Comparison of ENCODE assay signal across 8 cellular contexts in the genomic region with DNA sequence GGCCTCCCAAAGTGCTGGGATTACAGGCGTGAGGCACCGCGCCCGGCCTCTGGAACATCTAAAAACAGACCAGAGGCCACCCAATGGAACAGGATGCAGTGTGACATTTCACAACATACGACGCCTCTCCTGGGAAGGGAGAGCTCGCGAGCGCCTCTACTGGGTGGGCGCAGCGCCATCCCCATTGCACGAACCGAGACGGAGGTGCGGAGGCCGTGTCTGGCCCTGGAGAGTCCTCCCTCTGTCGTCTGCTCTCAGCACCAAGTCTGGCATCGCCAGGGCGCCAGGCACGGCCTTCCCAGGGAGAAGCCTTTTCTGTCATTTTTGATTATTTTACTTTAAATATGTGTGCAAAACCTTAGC. TPM values are rescaled to one million over a fixed set of nuclear protein-coding genes. Genes with fewer than 3 reads are reported as not detected.
DNase-seq lines count a peak whose midpoint lies in the region; ATAC-seq and TF ChIP-seq lines count a peak whose summit lies in the region.

No MANE protein-coding gene starts in this region.

- H3K27ac Mint-ChIP-seq in Calu3 (ENCODE audit: unreplicated experiment): no peak overlapping the region

- no peaks in the 10 kb centered on the region for H3K27me3 Mint-ChIP-seq in Calu3 (ENCODE audit: unreplicated experiment)

- peaks cover 49% of the 10 kb centered on the region for H3K4me1 Mint-ChIP-seq in Calu3 (ENCODE audit: low read depth, unreplicated experiment)

- CTCF ChIA-PET in Calu3 (lab: Charles Lee): interaction anchor here (0.8 to 1.6 kb wide), 2 partner anchors 136 to 398 kb away, joined by 4 read pairs; no protein-coding TSS in a partner anchor

- peak overlapping the region; percentile 86 for H3K4me3 Mint-ChIP-seq in Calu3 (ENCODE audit: low read depth, unreplicated experiment)

- no peak overlapping the region for H3K27ac ChIP-seq in HUES64 (ENCODE audit: low read depth, low read length)
- H3K27ac ChIP-seq in aorta (ENCODE audit: low read depth in 1 of 2, low read length in 2 of 2): no peak overlapping the region

- H3K36me3 Mint-ChIP-seq in Calu3 (ENCODE audit: insufficient read depth, unreplicated experiment): peaks cover 21% of the 10 kb centered on the region

- H3K36me3 ChIP-seq in HUES64 (ENCODE audit: insufficient read depth, low read length) (no peaks in the 10 kb centered on the region), adipocyte (ENCODE audit: control insufficient read depth, insufficient read depth, low read length, severe bottlenecking) (no peaks in the 10 kb centered on the region), kidney epithelial cell (ENCODE audit: control insufficient read depth, insufficient read depth, low read length) (no peaks in the 10 kb centered on the region), aorta (ENCODE audit: control insufficient read depth in 1 of 2, insufficient read depth in 2 of 2, low read length in 1 of 2) (no peaks in the 10 kb centered on the region)

- WGBS in HUES64: 51% methylated on average over 20 of the region's 20 CpGs
- WGBS in aorta, 2 donors: 8 to 12% methylated on average over 20 of the region's 20 CpGs

- peak; percentile 55 for ATAC-seq in aorta (ENCODE audit: low FRiP score)
- ATAC-seq in GM18858 (IDR thresholded peaks at IDR 0.05; ENCODE audit: unreplicated experiment): no peak
- no peak for ATAC-seq in GM19455 (IDR thresholded peaks at IDR 0.05; ENCODE audit: unreplicated experiment)

- peaks cover 89% of the 10 kb centered on the region for H3K27me3 ChIP-seq in HUES64 (ENCODE audit: insufficient read depth, low read length)
- peaks cover 36% of the 10 kb centered on the region for H3K27me3 ChIP-seq in adipocyte (replicated peaks; ENCODE audit: control insufficient read depth, insufficient read depth, low read length)
- H3K27me3 ChIP-seq in kidney epithelial cell (ENCODE audit: control insufficient read depth, insufficient read depth, low read length): peaks cover 27% of the 10 kb centered on the region
- H3K27me3 ChIP-seq in aorta (ENCODE audit: control insufficient read depth in 1 of 2, insufficient read depth in 2 of 2, low read length in 1 of 2): no peaks in the 10 kb centered on the region

- TF ChIP-seq CTCF in Calu3 (IDR thresholded peaks at IDR 0.05; ENCODE audit: unreplicated experiment): no peak
- peak; percentile 50 for TF ChIP-seq CTCF in kidney epithelial cell (IDR thresholded peaks at IDR 0.05; ENCODE audit: insufficient read depth, low read length, poor library complexity, severe bottlenecking)

- H3K4me1 ChIP-seq in HUES64 (ENCODE audit: insufficient read depth, low read length) (peaks cover 35% of the 10 kb centered on the region), adipocyte (ENCODE audit: control insufficient read depth, insufficient read depth, low read length) (peaks cover 14% of the 10 kb centered on the region), aorta (ENCODE audit: control insufficient read depth in 1 of 2, insufficient read depth in 2 of 2, low read length in 2 of 2) (no peaks in the 10 kb centered on the region)

- DNase-seq in Calu3 (no peak), adipocyte (ENCODE audit: low read depth) (peak; percentile 33), kidney epithelial cell (ENCODE audit: low read depth) (no peak), aorta (peak in 1 of 2 donors; percentile 81), hypothalamus (lab: John Stamatoyannopoulos, UW) (no peak)

- H3K9me3 ChIP-seq in HUES64 (ENCODE audit: insufficient read depth, low read depth, low read length) (no peaks in the 10 kb centered on the region), adipocyte (ENCODE audit: control insufficient read depth, low read length) (no peaks in the 10 kb centered on the region), aorta (ENCODE audit: control insufficient read depth, low read length) (no peaks in the 10 kb centered on the region)

- intact Hi-C loops in Calu3 (cut with micrococcal nuclease; ENCODE audit: unreplicated experiment): loop anchor here (5.0 kb wide), 2 partner anchors 230 to 410 kb away; no protein-coding TSS in a partner anchor
- intact Hi-C loops in aorta (cut with DNase I): no loop called here

- H3K9me3 Mint-ChIP-seq in Calu3 (ENCODE audit: low read depth, unreplicated experiment): no peaks in the 10 kb centered on the region

- no peak overlapping the region for H3K9ac ChIP-seq in HUES64 (ENCODE audit: low read depth, low read length)
- H3K9ac ChIP-seq in adipocyte (ENCODE audit: low read length): no peak overlapping the region

- no TSS peak for BruUV-seq in Calu3 (replicated peaks; lab: Mats Ljungman, UMichigan)

- H3K4me3 ChIP-seq in HUES64 (ENCODE audit: low read length) (0 out of 2 replicates have a peak overlapping the region, but pooled peaks have one; percentile 59), adipocyte (ENCODE audit: low read length) (peak overlapping the region; percentile 77), kidney epithelial cell (ENCODE audit: low read depth, low read length) (peak overlapping the region; percentile 4), aorta (ENCODE audit: low read length in 2 of 2) (no peak overlapping the region)

RNA-seq across cellular contexts. Expression of gene GBX2, which starts 9.4 kb away (rescaled TPM):
- 2.2 and 2.4 TPM in 2 replicates for total RNA-seq in Calu3 (2022)
- polyA plus RNA-seq in HUES64 (2013, experiment 1 of 2): 37.4 TPM
- polyA plus RNA-seq in HUES64 (2013, experiment 2 of 2): 59.0 TPM
- 0.84 and 3.0 TPM in 2 replicates for total RNA-seq in kidney epithelial cell
- total RNA-seq in aorta: not detected
- 1 to 10 TPM in 1 of 2 donors, under 1 TPM in 1; 0.59 to 1.3 TPM for polyA plus RNA-seq in aorta

Comparison
In these comparisons a context has a peak if more than half of its experiments do, and no peak if none do; other contexts are left out.
1. H3K4me3 ChIP-seq: peak in HUES64 (single experiment), adipocyte (single experiment) and kidney epithelial cell (single experiment); none in aorta (0 of 2).